Comparison of ENCODE assay signal across 8 cellular contexts in genomic region chr15:95025924-95026728, GRCh38.
DNase-seq lines count a peak whose midpoint lies in the region; ATAC-seq and TF ChIP-seq lines count a peak whose summit lies in the region.

No MANE protein-coding gene starts in this region.

- H3K4me2 ChIP-seq in PC-9, result no peak overlapping the region

- DNase-seq in AG10803 (ENCODE audit: low read depth) (peak; percentile 58), GM13977 (ENCODE audit: low spot score) (peak; percentile 19), PC-9 (peak in 1 of 2 experiments; percentile 24), prostate gland (ENCODE audit: low spot score) (no peak)

- TF ChIP-seq CTCF in AG10803 (conservative IDR thresholded peaks at IDR 0.05; ENCODE audit: low read length), result peak; percentile 84
- TF ChIP-seq CTCF in GM13977 (IDR thresholded peaks at IDR 0.05; ENCODE audit: extremely low read depth, insufficient read depth, missing control alignments), result peak; percentile 33
- TF ChIP-seq CTCF in PC-9 (conservative IDR thresholded peaks at IDR 0.05), result peak; percentile 69
- TF ChIP-seq CTCF in prostate gland (IDR thresholded peaks at IDR 0.05), result peak in 3 of 4 experiments; percentile 19 to 41 (median 37)

- H3K36me3 ChIP-seq in PC-9 (ENCODE audit: low read depth) (no peaks in the 10 kb centered on the region), prostate gland (no peaks in the 10 kb centered on the region)

- no peak overlapping the region for H2AFZ ChIP-seq in PC-9

- no peaks in the 10 kb centered on the region for H3K27me3 ChIP-seq in PC-9 (ENCODE audit: insufficient read depth, low read depth)
- H3K27me3 ChIP-seq in prostate gland (replicated peaks; ENCODE audit: insufficient read depth), result no peaks in the 10 kb centered on the region

- no peaks in the 10 kb centered on the region for H3K9me2 ChIP-seq in PC-9 (ENCODE audit: insufficient read depth)

- no peak overlapping the region for H3K4me3 ChIP-seq in AG10803 (ENCODE audit: low read length)
- no peak overlapping the region for H3K4me3 ChIP-seq in PC-9
- H3K4me3 ChIP-seq in prostate gland, result no peak overlapping the region

- no peak for TF ChIP-seq POLR2A in prostate gland (IDR thresholded peaks at IDR 0.05)

- no peaks in the 10 kb centered on the region for H3K4me1 ChIP-seq in PC-9 (replicated peaks; ENCODE audit: insufficient read depth)
- no peaks in the 10 kb centered on the region for H3K4me1 ChIP-seq in prostate gland (replicated peaks)

- no peaks in the 10 kb centered on the region for H4K20me1 ChIP-seq in PC-9 (ENCODE audit: insufficient read depth)

- no TSS peak for BruUV-seq in PC-9 (replicated peaks; lab: Mats Ljungman, UMichigan)

- ATAC-seq in esophagus mucosa (peak; percentile 42), GM21367 (IDR thresholded peaks at IDR 0.05; ENCODE audit: unreplicated experiment) (no peak), HG02798 (IDR thresholded peaks at IDR 0.05; ENCODE audit: poor library complexity, unreplicated experiment) (no peak), HG02759 (IDR thresholded peaks at IDR 0.05; ENCODE audit: unreplicated experiment) (no peak)

- intact Hi-C loops in PC-9 (cut with micrococcal nuclease; ENCODE audit: unreplicated experiment), result no loop called here
- intact Hi-C loops in prostate gland (cut with DNase I), result no loop called here

- H3K9me3 ChIP-seq in PC-9 (ENCODE audit: insufficient read depth, low read depth) (no peaks in the 10 kb centered on the region), prostate gland (no peaks in the 10 kb centered on the region)

- in situ Hi-C loops in GM13977 (cut with MboI; ENCODE audit: low pct_unique_long_range_greater_than_20kb, low sequenced_read_pairs, unreplicated experiment), result no loop called here

- no peaks in the 10 kb centered on the region for H3F3A ChIP-seq in PC-9 (ENCODE audit: insufficient read depth, low read depth)

- H3K27ac ChIP-seq in PC-9, result no peak overlapping the region
- no peak overlapping the region for H3K27ac ChIP-seq in prostate gland

- POLR2A ChIA-PET in PC-9 (lab: Charles Lee; ENCODE audit: unreplicated experiment), result no interaction called here

- no peaks in the 10 kb centered on the region for H3K79me2 ChIP-seq in PC-9 (ENCODE audit: low read depth)

- CTCF ChIA-PET in PC-9 (lab: Charles Lee), result no interaction called here

- WGBS in prostate gland, result 91% methylated on average over 5 of the region's 5 CpGs

Comparison
In these comparisons a context has a peak if more than half of its experiments do, and no peak if none do; other contexts are left out.
1. CTCF ChIP-seq: peak in every context shown above with its lines; median percentile 84 in AG10803; 69 in PC-9; 37 in prostate gland; 33 in GM13977.